ENCODE assay signal across 1 cellular context in the genomic region with DNA sequence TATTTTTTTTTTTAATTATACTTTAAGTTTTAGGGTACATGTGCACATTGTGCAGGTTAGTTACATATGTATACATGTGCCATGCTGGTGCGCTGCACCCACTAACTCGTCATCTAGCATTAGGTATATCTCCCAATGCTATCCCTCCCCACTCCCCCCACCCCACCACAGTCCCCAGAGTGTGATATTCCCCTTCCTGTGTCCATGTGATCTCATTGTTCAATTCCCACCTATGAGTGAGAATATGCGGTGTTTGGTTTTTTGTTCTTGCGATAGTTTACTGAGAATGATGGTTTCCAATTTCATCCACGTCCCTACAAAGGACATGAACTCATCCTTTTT. TPM values are rescaled to one million over a fixed set of nuclear protein-coding genes. Genes with fewer than 3 reads are reported as not detected.
"Had no signal": no experiment of that assay in that cellular context is flagged by ENCODE, and none has a peak within 500 bp of the region (broad histone marks: within the 10 kb centered on the region; RNA-seq: fewer than 3 reads in every experiment).

No MANE protein-coding gene starts in this region.

RNA-seq across cellular contexts. Expression of a gene that starts 0.4 kb away (rescaled TPM):
- total RNA-seq: natural killer cell treated with Interleukin-12 subunit alpha and Interleukin-12 subunit beta and Interleukin-15 and Interleukin-18, amount 100 ng/mL, for 72 hours had no signal
